In the genomic region with DNA sequence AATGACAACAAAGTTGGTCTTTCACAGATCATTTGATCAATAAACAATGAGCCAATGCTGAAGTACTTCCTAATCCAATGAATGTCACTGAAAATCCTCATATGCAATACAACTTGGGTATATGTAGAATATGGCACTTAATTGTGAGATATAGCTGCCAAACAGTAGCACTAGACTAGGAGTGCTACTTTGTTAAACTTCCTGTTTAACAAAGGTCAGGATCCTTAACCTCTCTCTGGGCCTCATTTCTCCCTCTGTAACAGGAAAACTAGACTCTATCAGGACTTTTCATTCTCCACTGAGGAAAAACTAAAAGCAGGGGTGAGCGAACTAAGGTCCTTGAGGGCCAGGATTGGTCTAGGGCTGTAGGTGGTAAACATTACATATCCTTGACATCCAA, we compare ENCODE assay signal across 1 cellular context.
TF ChIP-seq lines count a peak whose summit lies in the region.

No MANE protein-coding gene starts in this region.

TF ChIP-seq in IMR-90, 13 proteins besides CTCF, POLR2A, EP300 and RAD21:
- TF ChIP-seq FOS (IDR thresholded peaks at IDR 0.05; ENCODE audit: low read depth, low read length): no peak
- TF ChIP-seq NFE2L2 (IDR thresholded peaks at IDR 0.05; ENCODE audit: low read depth, low read length): no peak
- no peak for TF ChIP-seq MAZ (IDR thresholded peaks at IDR 0.05; ENCODE audit: borderline replicate concordance, low read depth, low read length)
- TF ChIP-seq SMC3 (IDR thresholded peaks at IDR 0.05; ENCODE audit: low read depth, low read length): no peak
- TF ChIP-seq, protein P1, sequence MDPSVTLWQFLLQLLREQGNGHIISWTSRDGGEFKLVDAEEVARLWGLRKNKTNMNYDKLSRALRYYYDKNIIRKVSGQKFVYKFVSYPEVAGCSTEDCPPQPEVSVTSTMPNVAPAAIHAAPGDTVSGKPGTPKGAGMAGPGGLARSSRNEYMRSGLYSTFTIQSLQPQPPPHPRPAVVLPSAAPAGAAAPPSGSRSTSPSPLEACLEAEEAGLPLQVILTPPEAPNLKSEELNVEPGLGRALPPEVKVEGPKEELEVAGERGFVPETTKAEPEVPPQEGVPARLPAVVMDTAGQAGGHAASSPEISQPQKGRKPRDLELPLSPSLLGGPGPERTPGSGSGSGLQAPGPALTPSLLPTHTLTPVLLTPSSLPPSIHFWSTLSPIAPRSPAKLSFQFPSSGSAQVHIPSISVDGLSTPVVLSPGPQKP (IDR thresholded peaks at IDR 0.05; ENCODE audit: borderline replicate concordance, low read depth, low read length): no peak
- no peak for TF ChIP-seq RCOR1 (IDR thresholded peaks at IDR 0.05; ENCODE audit: insufficient replicate concordance, low read length)
- no peak for TF ChIP-seq MAFK (IDR thresholded peaks at IDR 0.05; ENCODE audit: low read depth, low read length)
- TF ChIP-seq RFX5 (IDR thresholded peaks at IDR 0.05; ENCODE audit: low read depth, low read length): no peak
- TF ChIP-seq USF2 (IDR thresholded peaks at IDR 0.05; ENCODE audit: low read depth, low read length): no peak
- TF ChIP-seq MXI1 (IDR thresholded peaks at IDR 0.05; ENCODE audit: borderline replicate concordance, low read depth, low read length): no peak
